Comparison of ENCODE assay signal across 20 cellular contexts in the genomic region with DNA sequence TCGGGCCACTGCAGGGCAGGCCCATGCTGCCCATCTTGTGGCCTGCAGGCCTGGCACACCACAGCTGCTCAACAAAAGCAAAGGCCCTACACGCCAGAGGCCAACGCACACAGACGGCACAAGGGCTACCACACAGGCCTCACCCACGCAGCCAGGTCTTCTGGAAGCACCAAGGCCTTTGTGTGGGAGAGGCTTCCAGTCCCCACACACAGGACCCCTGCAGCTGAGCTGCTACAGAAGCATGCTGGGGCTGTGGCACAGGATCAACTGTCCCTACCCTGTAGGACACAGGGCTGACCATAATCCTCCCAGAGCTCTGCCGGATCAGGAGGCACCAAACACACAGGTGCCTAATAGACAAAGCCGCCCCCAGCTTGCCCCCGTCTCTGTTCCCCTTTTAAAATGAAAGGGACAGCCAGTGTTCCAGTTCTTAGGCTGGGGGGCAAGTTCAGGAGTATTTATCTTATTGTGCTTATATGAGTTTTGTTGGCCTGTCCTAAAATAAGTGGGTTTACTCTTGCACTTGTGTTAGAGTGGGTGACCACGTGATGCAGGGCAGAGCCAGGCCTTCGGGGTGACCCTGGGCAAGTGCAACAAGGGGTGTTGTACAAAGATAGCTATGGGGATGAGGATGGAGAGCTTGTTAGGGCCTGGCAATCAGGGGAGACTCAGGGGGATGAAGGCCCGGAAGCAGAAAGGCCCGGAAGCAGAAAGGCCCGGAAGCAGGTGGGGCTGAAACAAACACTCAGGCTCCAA. TPM values are rescaled to one million over a fixed set of nuclear protein-coding genes. Genes with fewer than 3 reads are reported as not detected.
DNase-seq lines count a peak whose midpoint lies in the region; ATAC-seq and TF ChIP-seq lines count a peak whose summit lies in the region.
"Had no signal": no experiment of that assay in that cellular context is flagged by ENCODE, and none has a peak within 500 bp of the region (broad histone marks: within the 10 kb centered on the region; RNA-seq: fewer than 3 reads in every experiment).

No MANE protein-coding gene starts in this region.

- TF ChIP-seq CTCF in CD14-positive monocyte (IDR thresholded peaks at IDR 0.05) = no peak
- no peak for TF ChIP-seq CTCF in WERI-Rb-1 (IDR thresholded peaks at IDR 0.05; ENCODE audit: low read depth, low read length)
- TF ChIP-seq CTCF in left lung (IDR thresholded peaks at IDR 0.05) = no peak

- peaks cover 10 to 28% of the 10 kb centered on the region in 2 donors for H3K4me1 ChIP-seq in left lung

- H3K9me3 ChIP-seq in WERI-Rb-1 (ENCODE audit: severe bottlenecking) = no peaks in the 10 kb centered on the region
- H3K9me3 ChIP-seq in left lung = no peaks in the 10 kb centered on the region
- H3K9me3 ChIP-seq: HAP-1 had no signal

- no peak for DNase-seq in T-helper 1 cell
- DNase-seq in CD14-positive monocyte (ENCODE audit: low spot score) = peak; percentile 40
- DNase-seq in WERI-Rb-1 = peak; percentile 52
- DNase-seq in left lung = peak in 1 of 2 donors; percentile 41
- no peak for DNase-seq in globus pallidus (ENCODE audit: low spot score)
- DNase-seq: AML-193, DMS 273 treated with DMSO at 0.1 percent for 48 hours, DND-41, NCI-H1105, NCI-H1694, NCI-H2081 treated with DMSO at 0.1 percent for 48 hours, NCI-H446 treated with DMSO at 0.1 percent for 48 hours, OCI-M1 had no signal

- peaks cover 16% of the 10 kb centered on the region for H3K4me1 Mint-ChIP-seq in T-helper 1 cell treated with Interleukin-12 subunit alpha and Interleukin-12 subunit beta and Interleukin-4 antibody, amounts not matched to agents 30 μg/mL and 1 μg/mL, for 36 hours (ENCODE audit: low read depth)
- peaks cover 22% of the 10 kb centered on the region for H3K4me1 Mint-ChIP-seq in CD14-positive monocyte

- intact Hi-C loops in CD14-positive monocyte (cut with micrococcal nuclease) = no loop called here
- intact Hi-C loops in left lung (cut with DNase I) = no loop called here

- peak; percentile 34 for ATAC-seq in left lung
- no peak for ATAC-seq in HG02798 (IDR thresholded peaks at IDR 0.05; ENCODE audit: poor library complexity, unreplicated experiment)
- ATAC-seq in GM18873 (IDR thresholded peaks at IDR 0.05; ENCODE audit: low FRiP score, unreplicated experiment) = no peak

- H3K4me3 Mint-ChIP-seq in T-helper 1 cell treated with Interleukin-12 subunit alpha and Interleukin-12 subunit beta and Interleukin-4 antibody, amounts not matched to agents 30 μg/mL and 1 μg/mL, for 36 hours = no peak overlapping the region
- no peak overlapping the region for H3K4me3 Mint-ChIP-seq in CD14-positive monocyte

- H3K36me3 Mint-ChIP-seq in T-helper 1 cell treated with Interleukin-12 subunit alpha and Interleukin-12 subunit beta and Interleukin-4 antibody, amounts not matched to agents 30 μg/mL and 1 μg/mL, for 36 hours (ENCODE audit: low read depth) = peaks cover 5% of the 10 kb centered on the region
- peaks cover 26 to 53% of the 10 kb centered on the region in 2 donors for H3K36me3 Mint-ChIP-seq in CD14-positive monocyte

- no peaks in the 10 kb centered on the region for H3K9me3 Mint-ChIP-seq in T-helper 1 cell treated with Interleukin-12 subunit alpha and Interleukin-12 subunit beta and Interleukin-4 antibody, amounts not matched to agents 30 μg/mL and 1 μg/mL, for 36 hours
- peaks cover 0 to 4% (median 0%) of the 10 kb centered on the region in 7 donors for H3K9me3 Mint-ChIP-seq in CD14-positive monocyte

- H3K27ac ChIP-seq in WERI-Rb-1 (no peak overlapping the region; the same call in 1 of the 2 replicates), left lung (no peak overlapping the region)
- H3K27ac ChIP-seq: 22Rv1, C4-2B, HL-60 had no signal

- H3K4me3 ChIP-seq in WERI-Rb-1 (ENCODE audit: low read depth, low read length) = no peak overlapping the region
- no peak overlapping the region for H3K4me3 ChIP-seq in left lung
- H3K4me3 ChIP-seq: HAP-1 had no signal

- H3K36me3 ChIP-seq in WERI-Rb-1 = peaks cover 44% of the 10 kb centered on the region
- peaks cover 0 to 54% of the 10 kb centered on the region in 2 donors for H3K36me3 ChIP-seq in left lung

- no peaks in the 10 kb centered on the region for H3K27me3 ChIP-seq in WERI-Rb-1 (ENCODE audit: insufficient read depth, low read depth, severe bottlenecking)
- H3K27me3 ChIP-seq in left lung = no peaks in the 10 kb centered on the region

- H3K27ac Mint-ChIP-seq in T-helper 1 cell treated with Interleukin-12 subunit alpha and Interleukin-12 subunit beta and Interleukin-4 antibody, amounts not matched to agents 30 μg/mL and 1 μg/mL, for 36 hours = peak overlapping the region; percentile 64
- H3K27ac Mint-ChIP-seq in CD14-positive monocyte = no peak overlapping the region

- H3K27me3 Mint-ChIP-seq in T-helper 1 cell treated with Interleukin-12 subunit alpha and Interleukin-12 subunit beta and Interleukin-4 antibody, amounts not matched to agents 30 μg/mL and 1 μg/mL, for 36 hours (ENCODE audit: low read depth) = no peaks in the 10 kb centered on the region
- H3K27me3 Mint-ChIP-seq in CD14-positive monocyte (ENCODE audit: low read depth in 3 of 3) = no peaks in the 10 kb centered on the region

RNA-seq across cellular contexts. Expression of a gene that starts 5.4 kb away (rescaled TPM):
- polyA plus RNA-seq in CD14-positive monocyte = 10 to 100 TPM; 16.5 to 16.6 TPM
- 10 to 100 TPM; 26.4 to 42.1 TPM for total RNA-seq in left lung

RNA-seq across cellular contexts. Expression of a gene that starts 30.1 kb away (rescaled TPM):
- polyA plus RNA-seq in CD14-positive monocyte = 1,000 to 10,000 TPM; 2,230 to 2,663 TPM
- 100 to 1,000 TPM; 195 to 276 TPM for total RNA-seq in left lung

RNA-seq across cellular contexts. Expression of a gene that starts 38.3 kb away (rescaled TPM):
- 1 to 10 TPM; 6.8 to 8.9 TPM for polyA plus RNA-seq in CD14-positive monocyte
- 10 to 100 TPM; 15.0 to 16.6 TPM for total RNA-seq in left lung

Comparison
In these comparisons a context has a peak if more than half of its experiments do, and no peak if none do; other contexts are left out.
1. DNase-seq: peak in CD14-positive monocyte (single experiment) and WERI-Rb-1 (single experiment); none in T-helper 1 cell (0 of 5) and globus pallidus (single experiment).